ENCODE assay signal across 10 cellular contexts in genomic region chr14:65637780-65638179, GRCh38.
DNase-seq lines count a peak whose midpoint lies in the region; TF ChIP-seq lines count a peak whose summit lies in the region.
"Had no signal": no experiment of that assay in that cellular context is flagged by ENCODE, and none has a peak within 500 bp of the region (broad histone marks: within the 10 kb centered on the region; RNA-seq: fewer than 3 reads in every experiment).

No MANE protein-coding gene starts in this region.

- TF ChIP-seq CTCF in left ventricle myocardium inferior (IDR thresholded peaks at IDR 0.05; ENCODE audit: borderline replicate concordance), result no peak

- H3K4me3 Mint-ChIP-seq in activated naive CD4-positive, alpha-beta T cell treated with anti-CD3 and anti-CD28 coated beads, Interleukin-2, amount 50 U/mL, for 24 hours, result peak overlapping the region; percentile 2
- H3K4me3 Mint-ChIP-seq: naive B cell had no signal

- H3K4me3 ChIP-seq in left ventricle myocardium inferior, result no peak overlapping the region

- peaks cover 31% of the 10 kb centered on the region for H3K4me1 Mint-ChIP-seq in activated naive CD4-positive, alpha-beta T cell treated with anti-CD3 and anti-CD28 coated beads, Interleukin-2, amount 50 U/mL, for 24 hours

- peak; percentile 37 for DNase-seq in activated naive CD4-positive, alpha-beta T cell treated with Interleukin-2 at 50 U/mL for 16 hours
- no peak for DNase-seq in activated naive CD4-positive, alpha-beta T cell treated with anti-CD3 and anti-CD28 coated beads, Interleukin-2, amount 50 U/mL, for 16 hours
- peak; percentile 60 for DNase-seq in stimulated activated CD8-positive, alpha-beta memory T cell treated with anti-CD3 and anti-CD28 coated beads, Interleukin-4, amount 100 ng/mL, for 48 hours
- no peak for DNase-seq in LoVo (ENCODE audit: low spot score)
- no peak for DNase-seq in amygdala (lab: John Stamatoyannopoulos, UW)
- no peak for DNase-seq in left ventricle myocardium inferior
- DNase-seq: naive B cell had no signal

- H3K9me3 Mint-ChIP-seq in activated naive CD4-positive, alpha-beta T cell treated with anti-CD3 and anti-CD28 coated beads, Interleukin-2, amount 50 U/mL, for 24 hours, result no peaks in the 10 kb centered on the region

- no peak for TF ChIP-seq RAD21 in Ishikawa (IDR thresholded peaks at IDR 0.05; ENCODE audit: low read depth)

- H3K36me3 Mint-ChIP-seq in activated naive CD4-positive, alpha-beta T cell treated with anti-CD3 and anti-CD28 coated beads, Interleukin-2, amount 50 U/mL, for 24 hours, result peaks cover 22% of the 10 kb centered on the region

- H3K9me3 ChIP-seq in left ventricle myocardium inferior (replicated peaks), result peaks cover 19% of the 10 kb centered on the region

- peaks cover 9% of the 10 kb centered on the region for H3K36me3 ChIP-seq in left ventricle myocardium inferior

- H3K27ac Mint-ChIP-seq in activated naive CD4-positive, alpha-beta T cell treated with anti-CD3 and anti-CD28 coated beads, Interleukin-2, amount 50 U/mL, for 24 hours, result peak overlapping the region; percentile 68

- no peaks in the 10 kb centered on the region for H3K4me1 ChIP-seq in left ventricle myocardium inferior

- intact Hi-C loops in left ventricle myocardium inferior (cut with micrococcal nuclease), result no loop called here

- TF ChIP-seq EP300 in Ishikawa (IDR thresholded peaks at IDR 0.05; ENCODE audit: borderline replicate concordance), result no peak

- H3K27ac ChIP-seq in left ventricle myocardium inferior (replicated peaks), result no peak overlapping the region
- H3K27ac ChIP-seq: VCaP had no signal

- no peaks in the 10 kb centered on the region for H3K27me3 Mint-ChIP-seq in activated naive CD4-positive, alpha-beta T cell treated with anti-CD3 and anti-CD28 coated beads, Interleukin-2, amount 50 U/mL, for 24 hours
- H3K27me3 Mint-ChIP-seq: naive B cell had no signal

- H3K27me3 ChIP-seq in left ventricle myocardium inferior (ENCODE audit: low read depth), result no peaks in the 10 kb centered on the region

TF ChIP-seq in Ishikawa, 13 proteins besides CTCF, POLR2A, EP300 and RAD21:
- TF ChIP-seq CEBPB (IDR thresholded peaks at IDR 0.05) (no peak), CREB1 (IDR thresholded peaks at IDR 0.05; ENCODE audit: low read depth) (no peak), EGR1 (IDR thresholded peaks at IDR 0.05) (no peak), TAF1 (IDR thresholded peaks at IDR 0.05; ENCODE audit: low read depth) (no peak), REST (IDR thresholded peaks at IDR 0.05; ENCODE audit: low read depth) (no peak), NFIC (IDR thresholded peaks at IDR 0.05) (0 out of 2 replicates have a peak, but pooled peaks have one; percentile 15), ZBTB7A (IDR thresholded peaks at IDR 0.05; ENCODE audit: low read depth) (no peak), YY1 (IDR thresholded peaks at IDR 0.05; ENCODE audit: low read depth) (no peak)
TF ChIP-seq in Ishikawa: peak in this region for 1.

Comparison
In these comparisons a context has a peak if more than half of its experiments do, and no peak if none do; other contexts are left out.
1. DNase-seq: peak in activated naive CD4-positive, alpha-beta T cell treated with Interleukin-2 at 50 U/mL for 16 hours (single experiment) and stimulated activated CD8-positive, alpha-beta memory T cell treated with anti-CD3 and anti-CD28 coated beads, Interleukin-4, amount 100 ng/mL, for 48 hours (single experiment); none in activated naive CD4-positive, alpha-beta T cell treated with anti-CD3 and anti-CD28 coated beads, Interleukin-2, amount 50 U/mL, for 16 hours (single experiment), LoVo (single experiment), amygdala (0 of 56) and left ventricle myocardium inferior (single experiment).